In genomic region chr5:159359408-159359807, GRCh38 we compare ENCODE assay signal across 1 cellular context.
TF ChIP-seq lines count a peak whose summit lies in the region.

No MANE protein-coding gene starts in this region.

TF ChIP-seq in GM12878, 131 proteins besides CTCF, POLR2A, EP300 and RAD21 (continued from another document):
- peak; percentile 63; the same call in 1 of the 2 replicates for TF ChIP-seq SPI1 (IDR thresholded peaks at IDR 0.05; ENCODE audit: borderline replicate concordance, insufficient read depth, low read depth, low read length)
